Comparison of ENCODE assay signal across 9 cellular contexts in genomic region chr2:67215214-67215613, GRCh38.
DNase-seq lines count a peak whose midpoint lies in the region; ATAC-seq and TF ChIP-seq lines count a peak whose summit lies in the region.
"Had no signal": no experiment of that assay in that cellular context is flagged by ENCODE, and none has a peak within 500 bp of the region (broad histone marks: within the 10 kb centered on the region; RNA-seq: fewer than 3 reads in every experiment).

No MANE protein-coding gene starts in this region.

- H3K9me3 Mint-ChIP-seq in stimulated activated naive B cell treated with anti-CD40 and anti-IgM and Interleukin-4, amounts not matched to agents 10 μg/mL and 1 μg/mL and 100 μg/mL, for 72 hours = peaks cover 0 to 7% of the 10 kb centered on the region in 2 donors
- H3K9me3 Mint-ChIP-seq in stimulated activated memory B cell treated with anti-CD40 and anti-IgM and Interleukin-4, amounts not matched to agents 10 μg/mL and 1 μg/mL and 100 μg/mL, for 72 hours = peaks cover 13% of the 10 kb centered on the region

- no peak for ATAC-seq in RWPE2 (ENCODE audit: low read depth)
- no peak for ATAC-seq in stimulated activated naive B cell treated with anti-CD40 and anti-IgM and Interleukin-4, amounts not matched to agents 10 μg/mL and 1 μg/mL and 100 μg/mL, for 72 hours (replicated peaks)
- ATAC-seq in stimulated activated memory B cell treated with anti-CD40 and anti-IgM and Interleukin-4, amounts not matched to agents 10 μg/mL and 1 μg/mL and 100 μg/mL, for 72 hours = no peak

- H3K27me3 ChIP-seq in RWPE2 (ENCODE audit: insufficient read depth, poor library complexity, severe bottlenecking) = no peaks in the 10 kb centered on the region
- no peaks in the 10 kb centered on the region for H3K27me3 ChIP-seq in stomach smooth muscle (ENCODE audit: control insufficient read depth in 1 of 2, insufficient read depth in 2 of 2, low read length in 2 of 2)
- H3K27me3 ChIP-seq: BLaER1 treated with 17β-estradiol and CSF1 and Interleukin-3, amounts not matched to agents 10 nM and 100 nM had no signal

- H3K27me3 Mint-ChIP-seq in stimulated activated naive B cell treated with anti-CD40 and anti-IgM and Interleukin-4, amounts not matched to agents 10 μg/mL and 1 μg/mL and 100 μg/mL, for 72 hours = peaks cover 15 to 17% of the 10 kb centered on the region in 2 donors
- H3K27me3 Mint-ChIP-seq in stimulated activated memory B cell treated with anti-CD40 and anti-IgM and Interleukin-4, amounts not matched to agents 10 μg/mL and 1 μg/mL and 100 μg/mL, for 72 hours = peaks cover 19% of the 10 kb centered on the region

- no peak overlapping the region for H3K27ac Mint-ChIP-seq in stimulated activated naive B cell treated with anti-CD40 and anti-IgM and Interleukin-4, amounts not matched to agents 10 μg/mL and 1 μg/mL and 100 μg/mL, for 72 hours
- H3K27ac Mint-ChIP-seq in stimulated activated memory B cell treated with anti-CD40 and anti-IgM and Interleukin-4, amounts not matched to agents 10 μg/mL and 1 μg/mL and 100 μg/mL, for 72 hours = no peak overlapping the region

- no peaks in the 10 kb centered on the region for H3K36me3 Mint-ChIP-seq in stimulated activated naive B cell treated with anti-CD40 and anti-IgM and Interleukin-4, amounts not matched to agents 10 μg/mL and 1 μg/mL and 100 μg/mL, for 72 hours
- no peaks in the 10 kb centered on the region for H3K36me3 Mint-ChIP-seq in stimulated activated memory B cell treated with anti-CD40 and anti-IgM and Interleukin-4, amounts not matched to agents 10 μg/mL and 1 μg/mL and 100 μg/mL, for 72 hours

- intact Hi-C loops in posterior cingulate gyrus (cut with DNase I) = no loop called here

- H3K9ac ChIP-seq in stomach smooth muscle (ENCODE audit: low read length in 2 of 2) = peak overlapping the region in 1 of 2 donors; percentile 11
- H3K9ac ChIP-seq: BLaER1 treated with 17β-estradiol and CSF1 and Interleukin-3, amounts not matched to agents 10 nM and 100 nM had no signal

- TF ChIP-seq CTCF in RWPE2 (IDR thresholded peaks at IDR 0.05; ENCODE audit: poor library complexity, severe bottlenecking) = peak; percentile 21

- no peaks in the 10 kb centered on the region for H3K9me3 ChIP-seq in RWPE2 (ENCODE audit: severe bottlenecking)
- H3K9me3 ChIP-seq in stomach smooth muscle (ENCODE audit: control insufficient read depth in 2 of 2, low read length in 2 of 2) = peaks cover 0 to 3% of the 10 kb centered on the region in 2 donors

- no peak overlapping the region for H3K4me3 Mint-ChIP-seq in stimulated activated naive B cell treated with anti-CD40 and anti-IgM and Interleukin-4, amounts not matched to agents 10 μg/mL and 1 μg/mL and 100 μg/mL, for 72 hours
- no peak overlapping the region for H3K4me3 Mint-ChIP-seq in stimulated activated memory B cell treated with anti-CD40 and anti-IgM and Interleukin-4, amounts not matched to agents 10 μg/mL and 1 μg/mL and 100 μg/mL, for 72 hours

- H3K36me3 ChIP-seq in RWPE2 (ENCODE audit: low read depth) = no peaks in the 10 kb centered on the region
- H3K36me3 ChIP-seq in stomach smooth muscle (ENCODE audit: control insufficient read depth in 2 of 2, insufficient read depth in 2 of 2, low read length in 2 of 2) = no peaks in the 10 kb centered on the region
- H3K36me3 ChIP-seq: BLaER1 treated with 17β-estradiol and CSF1 and Interleukin-3, amounts not matched to agents 10 nM and 100 nM had no signal

- no peaks in the 10 kb centered on the region for H3K4me1 Mint-ChIP-seq in stimulated activated naive B cell treated with anti-CD40 and anti-IgM and Interleukin-4, amounts not matched to agents 10 μg/mL and 1 μg/mL and 100 μg/mL, for 72 hours
- no peaks in the 10 kb centered on the region for H3K4me1 Mint-ChIP-seq in stimulated activated memory B cell treated with anti-CD40 and anti-IgM and Interleukin-4, amounts not matched to agents 10 μg/mL and 1 μg/mL and 100 μg/mL, for 72 hours

- H3K27ac ChIP-seq in RWPE2 (ENCODE audit: poor library complexity, severe bottlenecking) (no peak overlapping the region), stomach smooth muscle (ENCODE audit: low read length) (peak overlapping the region; percentile 67)
- H3K27ac ChIP-seq: BLaER1 treated with 17β-estradiol and CSF1 and Interleukin-3, amounts not matched to agents 10 nM and 100 nM had no signal

- H3K4me1 ChIP-seq in RWPE2 (ENCODE audit: insufficient read depth, poor library complexity, severe bottlenecking) = no peaks in the 10 kb centered on the region
- H3K4me1 ChIP-seq in stomach smooth muscle (ENCODE audit: control insufficient read depth, insufficient read depth, low read length) = peaks cover 18% of the 10 kb centered on the region
- H3K4me1 ChIP-seq: BLaER1 treated with 17β-estradiol and CSF1 and Interleukin-3, amounts not matched to agents 10 nM and 100 nM had no signal

- H3K4me3 ChIP-seq in RWPE2 (ENCODE audit: severe bottlenecking) = no peak overlapping the region
- H3K4me3 ChIP-seq in stomach smooth muscle (ENCODE audit: low read length in 2 of 2) = peak overlapping the region in 1 of 2 donors; percentile 8
- H3K4me3 ChIP-seq: BLaER1 treated with 17β-estradiol and CSF1 and Interleukin-3, amounts not matched to agents 10 nM and 100 nM had no signal

- peak; percentile 45 for DNase-seq in NCI-H748 (lab: John Stamatoyannopoulos, UW; ENCODE audit: unreplicated experiment)
- DNase-seq in NCI-H748 treated with DMSO at 0.1 percent for 48 hours (lab: John Stamatoyannopoulos, UW) = no peak
- no peak for DNase-seq in RWPE2 (ENCODE audit: low spot score)
- peak; percentile 33 for DNase-seq in glomerular visceral epithelial cell (ENCODE audit: extremely low spot score)
- DNase-seq in posterior cingulate gyrus = no peak
- no peak for DNase-seq in stimulated activated naive B cell treated with anti-CD40 and anti-IgM and Interleukin-4, amounts not matched to agents 10 μg/mL and 1 μg/mL and 100 μg/mL, for 72 hours

Comparison
In these comparisons a context has a peak if more than half of its experiments do, and no peak if none do; other contexts are left out.
1. DNase-seq: peak in NCI-H748 (single experiment) and glomerular visceral epithelial cell (single experiment); none in NCI-H748 treated with DMSO at 0.1 percent for 48 hours (single experiment), RWPE2 (single experiment), posterior cingulate gyrus (0 of 10) and stimulated activated naive B cell treated with anti-CD40 and anti-IgM and Interleukin-4, amounts not matched to agents 10 μg/mL and 1 μg/mL and 100 μg/mL, for 72 hours (single experiment).